Comparison of ENCODE assay signal across 9 cellular contexts in the genomic region with DNA sequence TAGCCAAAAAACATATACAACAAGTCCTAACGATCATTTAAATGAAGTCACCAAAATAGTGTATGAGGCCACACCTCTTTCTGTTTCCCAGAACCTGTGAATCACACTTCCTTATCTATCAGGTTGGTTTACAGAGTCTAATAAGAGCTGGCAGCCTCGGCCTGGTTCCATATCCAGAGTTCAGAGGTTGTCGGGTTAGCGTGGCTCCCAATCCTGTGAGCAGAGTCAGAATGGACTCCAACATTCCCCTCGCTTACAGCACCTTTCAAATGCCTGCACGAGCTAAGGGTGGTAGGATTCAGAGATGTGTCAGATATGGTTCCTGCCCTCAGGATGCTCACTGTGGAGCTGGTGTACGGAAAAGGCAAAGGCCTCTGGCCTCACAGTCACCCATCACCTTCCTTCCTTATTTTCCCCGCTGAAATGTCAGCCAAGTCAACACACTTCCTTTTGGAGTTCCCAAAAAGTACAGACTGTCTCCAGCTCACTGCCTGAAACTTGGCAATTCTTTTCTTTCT. TPM values are rescaled to one million over a fixed set of nuclear protein-coding genes. Genes with fewer than 3 reads are reported as not detected.
A peak's percentile ranks its signal among the peaks of the same experiment; 100 is the strongest.
DNase-seq lines count a peak whose midpoint lies in the region; ATAC-seq, FAIRE-seq and TF ChIP-seq lines count a peak whose summit lies in the region.
"Had no signal": no experiment of that assay in that cellular context is flagged by ENCODE, and none has a peak within 500 bp of the region (broad histone marks: within the 10 kb centered on the region; RNA-seq: fewer than 3 reads in every experiment).

No MANE protein-coding gene starts in this region.

- no peak overlapping the region for H3K27ac ChIP-seq in CD8-positive, alpha-beta T cell (ENCODE audit: low read depth, low read length)
- H3K27ac ChIP-seq in MM.1S (ENCODE audit: low read length): peak overlapping the region; percentile 1; the same call in 1 of the 2 replicates
- peak overlapping the region; percentile 74 for H3K27ac ChIP-seq in GM12878 (ENCODE audit: control insufficient read depth, insufficient read depth)

- RAD21 ChIA-PET in GM12878 (lab: Charles Lee; ENCODE audit: unreplicated experiment): interaction anchor here (0.7 to 1.3 kb wide), 5 partner anchors 43 to 80 kb away, joined by 3 to 7 read pairs (median 4); no protein-coding TSS in a partner anchor

- no peak overlapping the region for H3K4me3 ChIP-seq in CD8-positive, alpha-beta T cell (ENCODE audit: low read depth, low read length)
- H3K4me3 ChIP-seq in MM.1S (ENCODE audit: low read length) (peak overlapping the region; percentile 31), GM12878 (peak overlapping the region; percentile 50), mucosa of descending colon (no peak overlapping the region)

- no peak overlapping the region for H3K9ac ChIP-seq in MM.1S (ENCODE audit: low read length)
- H3K9ac ChIP-seq in GM12878 (ENCODE audit: control insufficient read depth, insufficient read depth, low read length): peak overlapping the region; percentile 44; the same call in 1 of the 2 replicates

- TF ChIP-seq CTCF in CD8-positive, alpha-beta T cell (IDR thresholded peaks at IDR 0.05): no peak
- no peak for TF ChIP-seq CTCF in MM.1S (IDR thresholded peaks at IDR 0.05; ENCODE audit: low read length)
- no peak for TF ChIP-seq CTCF in GM12878 (IDR thresholded peaks at IDR 0.05 in 2 of 3, conservative IDR thresholded peaks at IDR 0.05 in 1 of 3; ENCODE audit: control insufficient read depth in 2 of 3, extremely low read depth in 1 of 3, insufficient read depth in 1 of 3, low read depth in 3 of 3, low read length in 3 of 3)
- TF ChIP-seq CTCF in mucosa of descending colon (IDR thresholded peaks at IDR 0.05): no peak

- ATAC-seq in CD8-positive, alpha-beta T cell: peak; percentile 24
- peak; percentile 27; the same call in 2 of the 3 replicates for ATAC-seq in GM12878
- ATAC-seq in mucosa of descending colon: peak; percentile 87
- ATAC-seq in HG02981 (IDR thresholded peaks at IDR 0.05; ENCODE audit: unreplicated experiment): no peak
- no peak for ATAC-seq in GM19023 (IDR thresholded peaks at IDR 0.05; ENCODE audit: unreplicated experiment)

- WGBS in GM12878 (ENCODE audit: insufficient coverage, insufficient replicate concordance, low lambda C conversion rate, missing lambda C conversion rate): 5% methylated on average over 8 of the region's 8 CpGs

- intact Hi-C loops in CD8-positive, alpha-beta T cell (cut with DNase I, micrococcal nuclease): loop anchor here (10.0 kb wide), 3 partner anchors 47 to 287 kb away; a partner anchor contains a TSS
- intact Hi-C loops in GM12878 (cut with micrococcal nuclease; ENCODE audit: unreplicated experiment): no loop called here
- intact Hi-C loops in mucosa of descending colon (cut with DNase I, micrococcal nuclease): no loop called here

- POLR2A ChIA-PET in CD8-positive, alpha-beta T cell (lab: Charles Lee): no interaction called here
- POLR2A ChIA-PET in GM12878 (lab: Charles Lee): interaction anchor here (0.5 to 2.0 kb wide), 8 partner anchors 54 to 607 kb away, joined by 3 to 8 read pairs (median 3); no protein-coding TSS in a partner anchor

- no peak overlapping the region for H3K4me3 Mint-ChIP-seq in CD8-positive, alpha-beta T cell

- H3F3A ChIP-seq in MM.1S (ENCODE audit: insufficient read depth, low read length): peaks cover 16% of the 10 kb centered on the region

- H3K27me3 ChIP-seq in CD8-positive, alpha-beta T cell (ENCODE audit: insufficient read depth, low read length): no peaks in the 10 kb centered on the region
- H3K27me3 ChIP-seq in MM.1S (replicated peaks; ENCODE audit: insufficient read depth, low read length) (no peaks in the 10 kb centered on the region), GM12878 (replicated peaks in 1 of 2; ENCODE audit: control insufficient read depth in 2 of 2, insufficient read depth in 2 of 2, low read length in 1 of 2) (no peaks in the 10 kb centered on the region)

- no peaks in the 10 kb centered on the region for H3K9me3 Mint-ChIP-seq in CD8-positive, alpha-beta T cell

- H2AFZ ChIP-seq in MM.1S (ENCODE audit: low read length) (peak overlapping the region; percentile 12; the same call in 1 of the 2 replicates), GM12878 (ENCODE audit: control insufficient read depth, low read depth, low read length) (peak overlapping the region; percentile 38)

- CTCF ChIA-PET in CD8-positive, alpha-beta T cell (lab: Charles Lee): interaction anchor here (1.5 kb wide), 1 partner anchor 115 kb away, joined by 3 read pairs; no protein-coding TSS in a partner anchor
- CTCF ChIA-PET in GM12878 (lab: Yijun Ruan, JAX): interaction anchor here (1.5 to 2.9 kb wide), 2 partner anchors 42 to 115 kb away, joined by 6 to 7 read pairs; no protein-coding TSS in a partner anchor

- no TSS peak for BruUV-seq in GM12878 (replicated peaks; lab: Mats Ljungman, UMichigan)

- peaks cover 35% of the 10 kb centered on the region for H3K4me1 Mint-ChIP-seq in CD8-positive, alpha-beta T cell (ENCODE audit: low read depth)

- no peaks in the 10 kb centered on the region for H3K36me3 ChIP-seq in CD8-positive, alpha-beta T cell (ENCODE audit: insufficient read depth, low read length)
- H3K36me3 ChIP-seq in MM.1S (replicated peaks; ENCODE audit: insufficient read depth, low read length) (no peaks in the 10 kb centered on the region), GM12878 (ENCODE audit: control insufficient read depth in 2 of 2, insufficient read depth in 2 of 2, low read length in 1 of 2) (peaks cover 0 to 5% of the 10 kb centered on the region in 2 experiments; a peak in 2 of 4 replicates), mucosa of descending colon (ENCODE audit: low read depth) (no peaks in the 10 kb centered on the region)

- in situ Hi-C loops in GM12878 (cut with MboI): no loop called here

- peak overlapping the region; percentile 72 for H3K4me2 ChIP-seq in MM.1S (ENCODE audit: low read depth, low read length)
- peak overlapping the region; percentile 95 for H3K4me2 ChIP-seq in GM12878 (ENCODE audit: control insufficient read depth, insufficient read depth)

- H4K20me1 ChIP-seq in MM.1S (ENCODE audit: insufficient read depth, low read length): no peaks in the 10 kb centered on the region
- H4K20me1 ChIP-seq in GM12878 (ENCODE audit: control insufficient read depth, insufficient read depth): no peaks in the 10 kb centered on the region

- no peaks in the 10 kb centered on the region for H3K27me3 Mint-ChIP-seq in CD8-positive, alpha-beta T cell (ENCODE audit: low read depth)

- no peaks in the 10 kb centered on the region for H3K9me2 ChIP-seq in MM.1S (replicated peaks; ENCODE audit: insufficient read depth, low read length)

- no peak overlapping the region for H3K27ac Mint-ChIP-seq in CD8-positive, alpha-beta T cell

- peaks cover 12% of the 10 kb centered on the region for H3K36me3 Mint-ChIP-seq in CD8-positive, alpha-beta T cell

- H3K79me2 ChIP-seq in MM.1S (ENCODE audit: low read length) (peaks cover 79% of the 10 kb centered on the region), GM12878 (ENCODE audit: control insufficient read depth, insufficient read depth, low read length) (peaks cover 62% of the 10 kb centered on the region)

- peak in 1 of 7 experiments; percentile 38 for DNase-seq in CD8-positive, alpha-beta T cell
- DNase-seq in MM.1S (no peak), GM12878 (ENCODE audit: low read depth, low spot score) (no peak), mucosa of descending colon (peak in 2 of 3 donors; percentile 69 to 84), kidney glomerular epithelial cell (lab: John Stamatoyannopoulos, UW) (no peak), NCI-H510A treated with DMSO at 0.1 percent for 48 hours (lab: John Stamatoyannopoulos, UW) (no peak)
- DNase-seq: NCI-H1105 treated with DMSO at 0.1 percent for 48 hours had no signal

- SMC1A ChIA-PET in GM12878 (lab: Charles Lee; ENCODE audit: uncharacterized antibody, unreplicated experiment): interaction anchor here (0.7 to 1.6 kb wide), 10 partner anchors 11 to 154 kb away, joined by 3 to 6 read pairs (median 3); no protein-coding TSS in a partner anchor

- no peak for TF ChIP-seq RAD21 in GM12878 (IDR thresholded peaks at IDR 0.05; ENCODE audit: insufficient read depth, low read depth, low read length)

- no peak for TF ChIP-seq POLR2A in GM12878 (IDR thresholded peaks at IDR 0.05; ENCODE audit: low read depth, low read length)

- no peaks in the 10 kb centered on the region for H3K9me3 ChIP-seq in CD8-positive, alpha-beta T cell (ENCODE audit: low read length)
- no peaks in the 10 kb centered on the region for H3K9me3 ChIP-seq in MM.1S (replicated peaks; ENCODE audit: insufficient read depth, low read length)
- H3K9me3 ChIP-seq in GM12878 (replicated peaks; ENCODE audit: control insufficient read depth, insufficient read depth, low read length): no peaks in the 10 kb centered on the region
- no peaks in the 10 kb centered on the region for H3K9me3 ChIP-seq in mucosa of descending colon

- FAIRE-seq in GM12878 (lab: Jason Lieb, UNC): no peak

- peaks cover 9% of the 10 kb centered on the region for H3K4me1 ChIP-seq in CD8-positive, alpha-beta T cell (ENCODE audit: insufficient read depth, low read length)
- peaks cover 20% of the 10 kb centered on the region for H3K4me1 ChIP-seq in MM.1S (ENCODE audit: low read length)
- peaks cover 23% of the 10 kb centered on the region for H3K4me1 ChIP-seq in GM12878 (ENCODE audit: control insufficient read depth, insufficient read depth, low read length)
- H3K4me1 ChIP-seq in mucosa of descending colon (ENCODE audit: low read depth): peaks cover 34% of the 10 kb centered on the region

- no peak for TF ChIP-seq EP300 in GM12878 (IDR thresholded peaks at IDR 0.05; ENCODE audit: borderline replicate concordance in 1 of 2, control insufficient read depth in 1 of 2, low read depth in 2 of 2, low read length in 2 of 2)

TF ChIP-seq in GM12878, 131 proteins besides CTCF, POLR2A, EP300 and RAD21 (continues in another document):
- no peak for TF ChIP-seq NFIC (IDR thresholded peaks at IDR 0.05; ENCODE audit: low read depth, low read length)

RNA-seq across cellular contexts. Expression of a gene that starts 6.0 kb away (rescaled TPM):
- total RNA-seq in CD8-positive, alpha-beta T cell: 1 to 10 TPM; 4.8 to 5.4 TPM
- total RNA-seq in GM12878 (2013; cell fraction: nucleolus; rRNA removed): 16.9 and 18.2 TPM in 2 replicates
- total RNA-seq in GM12878 (2014; rRNA removed) (14.7 and 15.2 TPM in 2 replicates), GM12878 (2014; rRNA removed; fragmentation: Illumina TruSeq; extraction: Trizol) (6.5 and 7.7 TPM in 2 replicates), GM12878 (2021) (9.9 and 12.1 TPM in 2 replicates), mucosa of descending colon (10 to 100 TPM; 19.4 to 26.6 (median 20.6) TPM)
- polyA plus RNA-seq in GM12878 (2011; ENCODE audit: low read depth): 4.5 TPM
- polyA plus RNA-seq in GM12878 (2011; rRNA removed) (6.5 and 12.0 TPM in 2 replicates), GM12878 (2014; fragmentation: Illumina TruSeq; extraction: Trizol) (7.8 and 9.8 TPM in 2 replicates), GM12878 (2014; fragmentation: Nextera tagmentation; extraction: Ambion mirVana) (1 to 10 TPM; 2.0 to 4.2 TPM), GM12878 (2014; rRNA removed) (13.3 and 14.8 TPM in 2 replicates), GM12878 (2016; fragmentation: Nextera tagmentation; extraction: Ambion mirVana) (10 to 100 TPM; 13.8 to 14.6 TPM)
- 14.3 and 16.3 TPM in 2 replicates for polyA plus RNA-seq in GM12878 (2011; cell fraction: cytosol; rRNA removed)
- 14.8 and 16.5 TPM in 2 replicates for polyA plus RNA-seq in GM12878 (2011; cell fraction: nucleus; rRNA removed)
- polyA plus RNA-seq in GM12878 (2012): 8.6 and 11.8 TPM in 2 replicates
- 5.0 and 8.7 TPM in 2 replicates for polyA minus RNA-seq in GM12878 (2011; rRNA and poly(A)+ RNA removed)
- polyA minus RNA-seq in GM12878 (2011; cell fraction: cytosol; rRNA and poly(A)+ RNA removed): 2.7 and 4.3 TPM in 2 replicates
- polyA minus RNA-seq in GM12878 (2011; cell fraction: nucleus; rRNA and poly(A)+ RNA removed): 1.9 and 4.3 TPM in 2 replicates

Comparison
In these comparisons a context has a peak if more than half of its experiments do, and no peak if none do; other contexts are left out.
1. ATAC-seq: peak in CD8-positive, alpha-beta T cell (single experiment), GM12878 (single experiment) and mucosa of descending colon (single experiment); none in HG02981 (single experiment) and GM19023 (single experiment).
2. DNase-seq: peak in mucosa of descending colon (2 of 3); none in MM.1S (single experiment), GM12878 (single experiment), kidney glomerular epithelial cell (single experiment) and NCI-H510A treated with DMSO at 0.1 percent for 48 hours (single experiment).
3. H3K4me3 ChIP-seq: peak in MM.1S (single experiment) and GM12878 (single experiment); none in CD8-positive, alpha-beta T cell (single experiment) and mucosa of descending colon (single experiment).
4. intact Hi-C loops: an anchor here in CD8-positive, alpha-beta T cell (10.0 kb wide); none called in GM12878 and mucosa of descending colon.